In the genomic region with DNA sequence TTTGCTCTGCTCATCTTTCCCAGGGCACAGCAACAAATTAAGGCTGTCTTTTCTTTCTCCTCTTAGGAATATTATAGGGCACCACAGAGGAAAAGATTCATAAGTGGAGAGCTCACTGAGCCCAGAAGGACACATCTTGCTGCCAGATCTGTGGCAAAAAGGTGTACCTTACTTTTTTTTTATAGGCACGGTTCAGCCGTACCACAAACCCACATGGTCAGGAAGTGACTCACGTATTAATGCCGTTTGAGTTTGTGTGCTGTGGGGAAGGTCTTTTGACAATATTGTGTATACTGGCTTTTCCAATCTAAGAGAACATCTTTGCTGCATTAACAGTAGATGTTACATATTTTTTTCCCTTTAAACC, we compare ENCODE assay signal across 1 cellular context.
TF ChIP-seq lines count a peak whose summit lies in the region.

No MANE protein-coding gene starts in this region.

TF ChIP-seq in SK-N-SH, 30 proteins besides CTCF, POLR2A, EP300 and RAD21 (continued from another document):
- TF ChIP-seq PBX3 (IDR thresholded peaks at IDR 0.05), result peak; percentile 40
- no peak for TF ChIP-seq TEAD4 (IDR thresholded peaks at IDR 0.05; ENCODE audit: borderline replicate concordance, insufficient read depth)
- no peak for TF ChIP-seq SMC3 (IDR thresholded peaks at IDR 0.05; ENCODE audit: low read depth, low read length)
- TF ChIP-seq TCF12 (IDR thresholded peaks at IDR 0.05), result peak; percentile 90
- no peak for TF ChIP-seq NRF1 (IDR thresholded peaks at IDR 0.05; ENCODE audit: low read depth, low read length)
- TF ChIP-seq YY1 (IDR thresholded peaks at IDR 0.05; ENCODE audit: low read depth), result no peak
- TF ChIP-seq RFX5 (IDR thresholded peaks at IDR 0.05; ENCODE audit: low read length), result no peak
- peak; percentile 62; the same call in 1 of the 2 replicates for TF ChIP-seq USF1 (IDR thresholded peaks at IDR 0.05; ENCODE audit: borderline replicate concordance, low read depth)
- no peak for TF ChIP-seq EZH2phosphoT487 (IDR thresholded peaks at IDR 0.05; ENCODE audit: borderline replicate concordance, low read depth)
- peak; percentile 6; the same call in 1 of the 2 replicates for TF ChIP-seq TAF1 (IDR thresholded peaks at IDR 0.05; ENCODE audit: borderline replicate concordance, low read depth, low read length)
- no peak for TF ChIP-seq CHD2 (IDR thresholded peaks at IDR 0.05; ENCODE audit: low read length, partially characterized antibody)
- no peak for TF ChIP-seq FOXJ3 (CRISPR knock-in tag; IDR thresholded peaks at IDR 0.05)
- no peak for TF ChIP-seq GABPA (IDR thresholded peaks at IDR 0.05; ENCODE audit: low read depth)
- TF ChIP-seq RXRA (IDR thresholded peaks at IDR 0.05; ENCODE audit: borderline replicate concordance, low read depth), result no peak
- no peak for TF ChIP-seq SIN3A (IDR thresholded peaks at IDR 0.05; ENCODE audit: borderline replicate concordance, low read depth, low read length)
- peak; percentile 52; the same call in 1 of the 2 replicates for TF ChIP-seq POLR2AphosphoS5 (IDR thresholded peaks at IDR 0.05; ENCODE audit: low read depth, low read length)
- TF ChIP-seq, protein P1, sequence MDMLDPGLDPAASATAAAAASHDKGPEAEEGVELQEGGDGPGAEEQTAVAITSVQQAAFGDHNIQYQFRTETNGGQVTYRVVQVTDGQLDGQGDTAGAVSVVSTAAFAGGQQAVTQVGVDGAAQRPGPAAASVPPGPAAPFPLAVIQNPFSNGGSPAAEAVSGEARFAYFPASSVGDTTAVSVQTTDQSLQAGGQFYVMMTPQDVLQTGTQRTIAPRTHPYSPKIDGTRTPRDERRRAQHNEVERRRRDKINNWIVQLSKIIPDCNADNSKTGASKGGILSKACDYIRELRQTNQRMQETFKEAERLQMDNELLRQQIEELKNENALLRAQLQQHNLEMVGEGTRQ (IDR thresholded peaks at IDR 0.05; ENCODE audit: borderline replicate concordance, low read depth, low read length), result no peak
- no peak for TF ChIP-seq ZBTB33 (IDR thresholded peaks at IDR 0.05; ENCODE audit: borderline replicate concordance, low read depth)
- TF ChIP-seq RCOR1 (IDR thresholded peaks at IDR 0.05; ENCODE audit: low read length), result no peak
- TF ChIP-seq MEF2A (IDR thresholded peaks at IDR 0.05; ENCODE audit: borderline replicate concordance, low read depth), result no peak
